Comparison of ENCODE assay signal across 9 cellular contexts in the genomic region with DNA sequence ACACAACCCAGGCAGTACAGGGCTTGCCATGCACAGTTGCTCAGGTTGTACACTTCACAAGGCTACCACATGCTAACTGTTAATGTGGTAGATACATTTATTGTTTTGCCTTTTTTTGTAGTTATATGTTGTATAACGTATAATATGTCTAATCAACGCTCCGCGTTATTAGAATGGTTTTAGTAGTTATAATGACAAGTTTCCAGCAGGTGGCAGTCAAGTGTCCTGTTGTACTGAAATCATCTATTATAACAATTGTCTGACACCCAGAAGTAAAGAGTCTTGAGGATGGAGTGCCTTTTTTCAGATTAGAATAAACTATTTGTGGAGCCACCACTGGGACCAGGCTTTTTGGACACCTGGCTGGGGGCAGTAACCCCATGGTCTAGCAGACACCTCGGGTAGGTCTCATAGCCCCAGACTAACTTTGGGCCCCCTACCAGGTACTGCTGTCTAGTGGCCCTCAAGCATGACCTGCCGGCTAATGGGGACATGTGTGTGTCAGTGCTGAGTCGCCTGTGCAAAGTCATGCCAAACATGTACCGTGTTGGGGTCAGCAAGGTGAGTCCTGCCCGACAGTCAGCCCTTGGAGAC. TPM values are rescaled to one million over a fixed set of nuclear protein-coding genes. Genes with fewer than 3 reads are reported as not detected.
DNase-seq lines count a peak whose midpoint lies in the region; TF ChIP-seq lines count a peak whose summit lies in the region.
"Had no signal": no experiment of that assay in that cellular context is flagged by ENCODE, and none has a peak within 500 bp of the region (broad histone marks: within the 10 kb centered on the region; RNA-seq: fewer than 3 reads in every experiment).

No MANE protein-coding gene starts in this region.

- intact Hi-C loops in breast epithelium (cut with DNase I; ENCODE audit: low total_unique reads), result no loop called here
- intact Hi-C loops in testis (cut with DNase I; ENCODE audit: low total_unique reads), result no loop called here

- peak in 2 of 3 donors; percentile 18 to 52 for TF ChIP-seq CTCF in breast epithelium (IDR thresholded peaks at IDR 0.05)
- TF ChIP-seq CTCF in testis (IDR thresholded peaks at IDR 0.05), result peak; percentile 44 to 58 (median 56)

- H3K27ac ChIP-seq in breast epithelium, result no peak overlapping the region
- no peak overlapping the region for H3K27ac ChIP-seq in testis
- H3K27ac ChIP-seq: BLaER1 had no signal

- DNase-seq in NCI-H1417 (lab: John Stamatoyannopoulos, UW) (peak; percentile 5 to 60 (median 45)), NCI-H1417 treated with DMSO at 0.1 percent for 48 hours (lab: John Stamatoyannopoulos, UW) (no peak), HT1080 (ENCODE audit: low read depth) (peak; percentile 42), RPMI8226 (peak; percentile 81), breast epithelium (ENCODE audit: low spot score in 2 of 2) (no peak), kidney tubule cell (ENCODE audit: low spot score) (peak; percentile 63), testis (peak; percentile 47)
- DNase-seq in activated effector memory CD4-positive, alpha-beta T cell treated with anti-CD3 and anti-CD28 coated beads, Interleukin-2, amount 50 U/mL, for 16 hours, result no peak

- H3K4me3 ChIP-seq in breast epithelium (no peak overlapping the region), testis (no peak overlapping the region)
- H3K4me3 ChIP-seq: BLaER1 had no signal

- H3K9me3 ChIP-seq in breast epithelium (no peaks in the 10 kb centered on the region), testis (no peaks in the 10 kb centered on the region)
- H3K9me3 ChIP-seq: BLaER1 had no signal

- H3K4me1 ChIP-seq in breast epithelium, result no peaks in the 10 kb centered on the region
- H3K4me1 ChIP-seq in testis, result peaks cover 10% of the 10 kb centered on the region

- 43 to 49% methylated on average over 7 to 9 of the region's 9 CpGs for WGBS in testis, 2 donors

- H3K27me3 ChIP-seq in breast epithelium, result no peaks in the 10 kb centered on the region
- H3K27me3 ChIP-seq in testis, result no peaks in the 10 kb centered on the region
- H3K27me3 ChIP-seq: BLaER1 had no signal

- H3K36me3 ChIP-seq in breast epithelium (no peaks in the 10 kb centered on the region), testis (ENCODE audit: low read depth, missing control alignments) (no peaks in the 10 kb centered on the region)
- H3K36me3 ChIP-seq: BLaER1 had no signal

- TF ChIP-seq POLR2A in breast epithelium (IDR thresholded peaks at IDR 0.05) (no peak), testis (IDR thresholded peaks at IDR 0.05) (no peak)

RNA-seq across cellular contexts. Expression of a gene that starts 32.8 kb away (rescaled TPM):
- total RNA-seq in HT1080 (2014; rRNA removed; shearing (Covaris generic)), result not detected in 2 replicates
- 0.02 TPM in 2 replicates for polyA plus RNA-seq in HT1080 (2015; cell fraction: cytosol; rRNA removed)
- 0.01 and 0.05 TPM in 2 replicates for polyA plus RNA-seq in HT1080 (2015; cell fraction: nucleus; rRNA removed)
- total RNA-seq in breast epithelium (1 to 10 TPM; 1.2 to 2.9 (median 2.2) TPM), testis (10 to 100 TPM; 18.6 to 30.2 TPM)
- 21.7 TPM for polyA plus RNA-seq in testis (ENCODE audit: insufficient read depth, low read depth, low replicate concordance)

RNA-seq across cellular contexts. Expression of a gene that starts 42.3 kb away (rescaled TPM):
- total RNA-seq in HT1080 (2014; rRNA removed; shearing (Covaris generic)), result 75.9 and 91.6 TPM in 2 replicates
- 80.4 and 81.9 TPM in 2 replicates for polyA plus RNA-seq in HT1080 (2015; cell fraction: cytosol; rRNA removed)
- polyA plus RNA-seq in HT1080 (2015; cell fraction: nucleus; rRNA removed), result 33.8 and 34.6 TPM in 2 replicates
- total RNA-seq in breast epithelium (10 to 100 TPM; 80.0 to 90.0 (median 82.3) TPM), testis (100 to 1,000 TPM; 213 to 253 TPM)
- polyA plus RNA-seq in testis (ENCODE audit: insufficient read depth, low read depth, low replicate concordance), result 172 TPM

RNA-seq across cellular contexts. Expression of a gene that starts 53.6 kb away (rescaled TPM):
- total RNA-seq in HT1080 (2014; rRNA removed; shearing (Covaris generic)), result 55.5 and 55.9 TPM in 2 replicates
- 40.1 and 45.1 TPM in 2 replicates for polyA plus RNA-seq in HT1080 (2015; cell fraction: cytosol; rRNA removed)
- 89.0 and 105 TPM in 2 replicates for polyA plus RNA-seq in HT1080 (2015; cell fraction: nucleus; rRNA removed)
- total RNA-seq in breast epithelium (10 to 100 TPM; 36.4 to 42.0 (median 40.3) TPM), testis (10 to 100 TPM; 42.9 to 43.1 TPM)
- polyA plus RNA-seq in testis (ENCODE audit: insufficient read depth, low read depth, low replicate concordance), result 26.0 TPM

Comparison
In these comparisons a context has a peak if more than half of its experiments do, and no peak if none do; other contexts are left out.
1. DNase-seq: peak in NCI-H1417 (3 of 3), HT1080 (single experiment), RPMI8226 (single experiment), kidney tubule cell (single experiment) and testis (single experiment); none in NCI-H1417 treated with DMSO at 0.1 percent for 48 hours (single experiment), breast epithelium (0 of 2) and activated effector memory CD4-positive, alpha-beta T cell treated with anti-CD3 and anti-CD28 coated beads, Interleukin-2, amount 50 U/mL, for 16 hours (single experiment).
2. RNA of a gene that starts 32.8 kb away (total RNA-seq): 18.6 to 30.2 TPM in testis; 1.2 to 2.9 TPM in breast epithelium and not detected in HT1080; every median in the first group is over 4 times any median in the second.